Comparison of ENCODE assay signal across 25 cellular contexts in genomic region chr1:109725510-109725909, GRCh38. TPM values are rescaled to one million over a fixed set of nuclear protein-coding genes. Genes with fewer than 3 reads are reported as not detected.
"Had no signal": no experiment of that assay in that cellular context is flagged by ENCODE, and none has a peak within 500 bp of the region (broad histone marks: within the 10 kb centered on the region; RNA-seq: fewer than 3 reads in every experiment).

No MANE protein-coding gene starts in this region.

- H3K4me1 ChIP-seq: foreskin keratinocyte, lower lobe of right lung, tibial nerve, vagina had no signal

- H3K9me3 ChIP-seq: lower lobe of right lung, tibial nerve, vagina had no signal

- H3K36me3 ChIP-seq: lower lobe of right lung, tibial nerve, vagina had no signal

- H3K27me3 ChIP-seq: dorsolateral prefrontal cortex, tibial nerve, vagina had no signal

- H3K27ac ChIP-seq: epithelial cell of prostate, foreskin keratinocyte, lower lobe of right lung, tibial nerve, vagina had no signal

- H3K4me3 ChIP-seq: dorsolateral prefrontal cortex, lower lobe of right lung, tibial nerve, vagina had no signal

- ATAC-seq: foreskin keratinocyte; lower lobe of right lung; natural killer cell treated with Interleukin-12 subunit alpha and Interleukin-12 subunit beta and Interleukin-15 and Interleukin-18, amount 100 ng/mL, for 72 hours; stimulated activated naive CD8-positive, alpha-beta T cell treated with anti-CD3 and anti-CD28 coated beads, Interleukin-15, Interleukin-2, amounts not matched to agents 100 U/mL and 50 U/mL, for 24 hours; T-cell had no signal

- DNase-seq: activated B cell treated with CpG ODN at 0.5 μM for 24 hours; activated CD4-positive, alpha-beta memory T cell treated with anti-CD3 and anti-CD28 coated beads for 36 hours; activated CD4-positive, alpha-beta T cell treated with anti-CD3 and anti-CD28 coated beads for 4 hours; activated naive CD4-positive, alpha-beta T cell; activated naive CD8-positive, alpha-beta T cell treated with anti-CD3 and anti-CD28 coated beads, Interleukin-2, amount 10 ng/mL, durations not matched to agents 7 days and 5 days; activated T-cell treated with anti-CD3 and anti-CD28 coated beads for 4 hours; caudate nucleus; dorsolateral prefrontal cortex; foreskin keratinocyte; hippocampal formation; lower lobe of right lung; occipital lobe; posterior cingulate gyrus; retina; stimulated activated CD4-positive, alpha-beta T cell treated with anti-CD3 and anti-CD28 coated beads, Interleukin-2, amount 100 ng/mL, for 24 hours; stimulated activated naive CD8-positive, alpha-beta T cell treated with anti-CD3 and anti-CD28 coated beads, Interleukin-15, Interleukin-2, amounts not matched to agents 100 U/mL and 50 U/mL, for 24 hours; T-cell had no signal

- FAIRE-seq: colon, islet of Langerhans had no signal

RNA-seq across cellular contexts. Expression of gene GSTM5, which starts 13.5 kb away (rescaled TPM):
- total RNA-seq: activated CD4-positive, alpha-beta memory T cell treated with anti-CD3 and anti-CD28 coated beads for 36 hours; activated naive CD8-positive, alpha-beta T cell treated with anti-CD3 and anti-CD28 coated beads, Interleukin-2, amount 10 ng/mL, durations not matched to agents 7 days and 5 days; foreskin keratinocyte; natural killer cell treated with Interleukin-12 subunit alpha and Interleukin-12 subunit beta and Interleukin-15 and Interleukin-18, amount 100 ng/mL, for 72 hours had no signal
- polyA plus RNA-seq: foreskin keratinocyte had no signal

RNA-seq across cellular contexts. Expression of gene GSTM1, which starts 37.9 kb away (rescaled TPM):
- total RNA-seq: activated naive CD8-positive, alpha-beta T cell treated with anti-CD3 and anti-CD28 coated beads, Interleukin-2, amount 10 ng/mL, durations not matched to agents 7 days and 5 days; fibroblast of lung; lower lobe of right lung; occipital lobe had no signal

RNA-seq across cellular contexts. Expression of gene EPS8L3, which starts 38.2 kb away (rescaled TPM):
- total RNA-seq: activated B cell treated with CpG ODN at 0.5 μM for 24 hours; activated CD4-positive, alpha-beta memory T cell treated with anti-CD3 and anti-CD28 coated beads for 36 hours; activated naive CD8-positive, alpha-beta T cell treated with anti-CD3 and anti-CD28 coated beads, Interleukin-2, amount 10 ng/mL, durations not matched to agents 7 days and 5 days; fibroblast of lung; foreskin keratinocyte; lower lobe of right lung; natural killer cell treated with Interleukin-12 subunit alpha and Interleukin-12 subunit beta and Interleukin-15 and Interleukin-18, amount 100 ng/mL, for 72 hours; occipital lobe; skeletal muscle tissue; tibial nerve; vagina had no signal
- polyA plus RNA-seq: fibroblast of lung, foreskin keratinocyte had no signal
